Comparison of ENCODE assay signal across 15 cellular contexts in genomic region chr18:70154591-70155194, GRCh38. TPM values are rescaled to one million over a fixed set of nuclear protein-coding genes. Genes with fewer than 3 reads are reported as not detected.
A peak's percentile ranks its signal among the peaks of the same experiment; 100 is the strongest.
DNase-seq lines count a peak whose midpoint lies in the region; FAIRE-seq and TF ChIP-seq lines count a peak whose summit lies in the region.
"Had no signal": no experiment of that assay in that cellular context is flagged by ENCODE, and none has a peak within 500 bp of the region (broad histone marks: within the 10 kb centered on the region; RNA-seq: fewer than 3 reads in every experiment).

No MANE protein-coding gene starts in this region.

- DNase-seq in GM12892 (ENCODE audit: insufficient read length) (no peak), SJSA1 (ENCODE audit: low read depth in 1 of 2, low spot score in 2 of 2) (peak; percentile 45 to 46), fibroblast of the aortic adventitia (ENCODE audit: low read depth) (peak; percentile 10), smooth muscle cell of the brain vasculature (ENCODE audit: low read depth, low spot score) (peak; percentile 17), Karpas-422 (no peak), COLO668 (lab: John Stamatoyannopoulos, UW; ENCODE audit: unreplicated experiment) (no peak)
- no peak for DNase-seq in activated T-helper 2 cell treated with anti-CD3 and anti-CD28 coated beads, Interferon-gamma antibody, Interleukin-2, Interleukin-4, amounts not matched to agents 10 μg/mL and 5 μg/mL and 100 μg/mL, durations not matched to agents 14 hours and 24 hours and 36 hours (ENCODE audit: low spot score)
- DNase-seq: activated CD8-positive, alpha-beta memory T cell treated with anti-CD3 and anti-CD28 coated beads, Interleukin-2, amount 50 U/mL, for 4 hours; adrenal gland; effector CD8-positive, alpha-beta T cell; NCI-H446 treated with DMSO at 0.1 percent for 48 hours; testis had no signal

- H3K27me3 ChIP-seq in SJSA1 (replicated peaks) (no peaks in the 10 kb centered on the region), Karpas-422 (ENCODE audit: low read length) (no peaks in the 10 kb centered on the region)
- H3K27me3 ChIP-seq: adrenal gland, hepatocyte, testis had no signal

- H3K4me3 ChIP-seq in SJSA1 (no peak overlapping the region), fibroblast of the aortic adventitia (ENCODE audit: low read depth, low read length) (no peak overlapping the region), Karpas-422 (ENCODE audit: low read length) (no peak overlapping the region)
- H3K4me3 ChIP-seq: adrenal gland, hepatocyte, prostate gland, testis had no signal

- intact Hi-C loops in activated T-helper 2 cell treated with anti-CD3 and anti-CD28 coated beads, Interferon-gamma antibody, Interleukin-2, Interleukin-4, amounts not matched to agents 10 μg/mL and 5 μg/mL and 100 μg/mL, durations not matched to agents 14 hours and 24 hours and 36 hours (cut with micrococcal nuclease), result no loop called here

- H3K27ac Mint-ChIP-seq in activated T-helper 2 cell treated with anti-CD3 and anti-CD28 coated beads, Interferon-gamma antibody, Interleukin-2, Interleukin-4, amounts not matched to agents 10 μg/mL and 5 μg/mL and 100 μg/mL, durations not matched to agents 14 hours and 24 hours and 36 hours, result no peak overlapping the region

- H2AFZ ChIP-seq in Karpas-422 (ENCODE audit: low read length), result no peak overlapping the region
- H2AFZ ChIP-seq: hepatocyte had no signal

- H3K9me3 ChIP-seq in SJSA1 (replicated peaks) (no peaks in the 10 kb centered on the region), Karpas-422 (ENCODE audit: low read length) (no peaks in the 10 kb centered on the region)
- H3K9me3 ChIP-seq: adrenal gland, prostate gland, testis had no signal

- no peak overlapping the region for H3K9ac ChIP-seq in Karpas-422 (ENCODE audit: low read length)

- no peak overlapping the region for H3K4me2 ChIP-seq in Karpas-422 (ENCODE audit: low read depth, low read length, poor library complexity, severe bottlenecking)
- H3K4me2 ChIP-seq: hepatocyte had no signal

- peaks cover 9% of the 10 kb centered on the region for H3K4me1 ChIP-seq in SJSA1 (replicated peaks)
- H3K4me1 ChIP-seq in Karpas-422 (ENCODE audit: low read length), result peaks cover 8% of the 10 kb centered on the region
- H3K4me1 ChIP-seq: adrenal gland, prostate gland, testis had no signal

- no peak overlapping the region for H3K27ac ChIP-seq in SJSA1
- H3K27ac ChIP-seq in Karpas-422 (ENCODE audit: low read length), result no peak overlapping the region
- H3K27ac ChIP-seq: adrenal gland, hepatocyte, prostate gland, RWPE1, testis had no signal

- H3K4me3 Mint-ChIP-seq in activated T-helper 2 cell treated with anti-CD3 and anti-CD28 coated beads, Interferon-gamma antibody, Interleukin-2, Interleukin-4, amounts not matched to agents 10 μg/mL and 5 μg/mL and 100 μg/mL, durations not matched to agents 14 hours and 24 hours and 36 hours (ENCODE audit: low read depth), result no peak overlapping the region

- peaks cover 31% of the 10 kb centered on the region for H3K4me1 Mint-ChIP-seq in activated T-helper 2 cell treated with anti-CD3 and anti-CD28 coated beads, Interferon-gamma antibody, Interleukin-2, Interleukin-4, amounts not matched to agents 10 μg/mL and 5 μg/mL and 100 μg/mL, durations not matched to agents 14 hours and 24 hours and 36 hours (ENCODE audit: low read depth)

- H3K27me3 Mint-ChIP-seq in activated T-helper 2 cell treated with anti-CD3 and anti-CD28 coated beads, Interferon-gamma antibody, Interleukin-2, Interleukin-4, amounts not matched to agents 10 μg/mL and 5 μg/mL and 100 μg/mL, durations not matched to agents 14 hours and 24 hours and 36 hours (ENCODE audit: low read depth), result no peaks in the 10 kb centered on the region

- H3K79me2 ChIP-seq in Karpas-422 (ENCODE audit: low read length), result peaks cover 46% of the 10 kb centered on the region
- H3K79me2 ChIP-seq: hepatocyte had no signal

- TF ChIP-seq POLR2A in GM12892 (IDR thresholded peaks at IDR 0.05; ENCODE audit: low read depth, low read length), result no peak

- no peaks in the 10 kb centered on the region for H4K20me1 ChIP-seq in Karpas-422 (ENCODE audit: insufficient read depth, low read depth, low read length)

- FAIRE-seq in GM12892 (lab: Jason Lieb, UNC), result peak; percentile 21

- no peak for TF ChIP-seq CTCF in fibroblast of the aortic adventitia (IDR thresholded peaks at IDR 0.05; ENCODE audit: insufficient read depth, low read length)

- 0 out of 2 replicates have a peak, but pooled peaks cover 8% of the 10 kb centered on the region for H3K9me2 ChIP-seq in Karpas-422 (replicated peaks; ENCODE audit: insufficient read depth, low read length)

- H3K36me3 ChIP-seq in SJSA1 (peaks cover 22% of the 10 kb centered on the region), Karpas-422 (ENCODE audit: insufficient read depth, low read length) (peaks cover 12% of the 10 kb centered on the region; the same call in 1 of the 2 replicates)
- H3K36me3 ChIP-seq: prostate gland had no signal

- H3K36me3 Mint-ChIP-seq in activated T-helper 2 cell treated with anti-CD3 and anti-CD28 coated beads, Interferon-gamma antibody, Interleukin-2, Interleukin-4, amounts not matched to agents 10 μg/mL and 5 μg/mL and 100 μg/mL, durations not matched to agents 14 hours and 24 hours and 36 hours (ENCODE audit: low read depth), result peaks cover 44% of the 10 kb centered on the region

- H3K9me3 Mint-ChIP-seq in activated T-helper 2 cell treated with anti-CD3 and anti-CD28 coated beads, Interferon-gamma antibody, Interleukin-2, Interleukin-4, amounts not matched to agents 10 μg/mL and 5 μg/mL and 100 μg/mL, durations not matched to agents 14 hours and 24 hours and 36 hours, result no peaks in the 10 kb centered on the region

RNA-seq across cellular contexts. Expression of gene RTTN, which starts 50.8 kb away (rescaled TPM):
- 18.4 TPM for polyA plus RNA-seq in GM12892 (2012; ENCODE audit: missing spikeins)
- 26.3 and 30.5 TPM in 2 replicates for total RNA-seq in SJSA1 (2014; rRNA removed; shearing (Covaris generic))
- 14.0 and 38.6 TPM in 2 replicates for total RNA-seq in fibroblast of the aortic adventitia (ENCODE audit: low replicate concordance)
- total RNA-seq in Karpas-422 (2014; rRNA removed; shearing (Covaris generic); ENCODE audit: low replicate concordance), result 36.4 and 57.4 TPM in 2 replicates
- total RNA-seq in activated T-helper 2 cell treated with anti-CD3 and anti-CD28 coated beads, Interferon-gamma antibody, Interleukin-2, Interleukin-4, amounts not matched to agents 10 μg/mL and 5 μg/mL and 100 μg/mL, durations not matched to agents 14 hours and 24 hours and 36 hours, result 21.0 and 25.2 TPM in 2 replicates

Comparison
In these comparisons a context has a peak if more than half of its experiments do, and no peak if none do; other contexts are left out.
1. DNase-seq: peak in SJSA1 (2 of 2), fibroblast of the aortic adventitia (single experiment) and smooth muscle cell of the brain vasculature (single experiment); none in GM12892 (single experiment), Karpas-422 (single experiment), activated T-helper 2 cell treated with anti-CD3 and anti-CD28 coated beads, Interferon-gamma antibody, Interleukin-2, Interleukin-4, amounts not matched to agents 10 μg/mL and 5 μg/mL and 100 μg/mL, durations not matched to agents 14 hours and 24 hours and 36 hours (single experiment) and COLO668 (single experiment).